12 cellular contexts compared by ENCODE assay signal in genomic region chr11:86418929-86419328, GRCh38. TPM values are rescaled to one million over a fixed set of nuclear protein-coding genes. Genes with fewer than 3 reads are reported as not detected.
DNase-seq lines count a peak whose midpoint lies in the region; ATAC-seq and TF ChIP-seq lines count a peak whose summit lies in the region.
"Had no signal": no experiment of that assay in that cellular context is flagged by ENCODE, and none has a peak within 500 bp of the region (broad histone marks: within the 10 kb centered on the region; RNA-seq: fewer than 3 reads in every experiment).

No MANE protein-coding gene starts in this region.

- H3K27ac Mint-ChIP-seq in activated CD8-positive, alpha-beta T cell treated with anti-CD3 and anti-CD28 coated beads, Interleukin-2, amount 10 ng/mL, durations not matched to agents 7 days and 5 days: no peak overlapping the region
- H3K27ac Mint-ChIP-seq in neural progenitor cell: no peak overlapping the region

- H4K20me1 ChIP-seq in neural progenitor cell (ENCODE audit: low read depth): no peaks in the 10 kb centered on the region
- H4K20me1 ChIP-seq: BLaER1 had no signal

- DNase-seq in NCI-H2196 (lab: John Stamatoyannopoulos, UW; ENCODE audit: unreplicated experiment) (peak; percentile 22), NCI-H2196 treated with DMSO at 0.1 percent for 48 hours (lab: John Stamatoyannopoulos, UW; ENCODE audit: unreplicated experiment) (no peak), neural progenitor cell (ENCODE audit: low spot score) (peak; percentile 29), MV-4-11 (lab: John Stamatoyannopoulos, UW) (no peak), AML-193 (lab: John Stamatoyannopoulos, UW) (no peak)
- no peak for DNase-seq in activated CD8-positive, alpha-beta T cell treated with anti-CD3 and anti-CD28 coated beads, Interleukin-2, amount 10 ng/mL, durations not matched to agents 7 days and 5 days
- DNase-seq: NCI-H1694 treated with DMSO at 0.1 percent for 48 hours, right cardiac atrium had no signal

- no peaks in the 10 kb centered on the region for H3K27me3 ChIP-seq in neural progenitor cell

- H3K27me3 Mint-ChIP-seq in activated CD8-positive, alpha-beta T cell treated with anti-CD3 and anti-CD28 coated beads, Interleukin-2, amount 10 ng/mL, durations not matched to agents 7 days and 5 days (ENCODE audit: low read depth): no peaks in the 10 kb centered on the region
- no peaks in the 10 kb centered on the region for H3K27me3 Mint-ChIP-seq in neural progenitor cell (ENCODE audit: insufficient read depth, low read depth)

- H3K36me3 Mint-ChIP-seq in activated CD8-positive, alpha-beta T cell treated with anti-CD3 and anti-CD28 coated beads, Interleukin-2, amount 10 ng/mL, durations not matched to agents 7 days and 5 days (ENCODE audit: low read depth): no peaks in the 10 kb centered on the region
- H3K36me3 Mint-ChIP-seq in neural progenitor cell: peaks cover 3% of the 10 kb centered on the region

- H3K9ac ChIP-seq in neural progenitor cell: no peak overlapping the region
- H3K9ac ChIP-seq: BLaER1 had no signal

- TF ChIP-seq CTCF in neural progenitor cell (IDR thresholded peaks at IDR 0.05): peak; percentile 38

- CTCF ChIA-PET in activated CD8-positive, alpha-beta T cell treated with anti-CD3 and anti-CD28 coated beads, Interleukin-2, amount 10 ng/mL, durations not matched to agents 7 days and 5 days (lab: Charles Lee): interaction anchor here (0.7 to 2.0 kb wide), 7 partner anchors 10 to 190 kb away, joined by 3 to 6 read pairs (median 3); no protein-coding TSS in a partner anchor

- H2AFZ ChIP-seq in neural progenitor cell (replicated peaks): no peak overlapping the region

- H3K4me2 ChIP-seq in neural progenitor cell: no peak overlapping the region
- H3K4me2 ChIP-seq: BLaER1 had no signal

- H3K4me1 Mint-ChIP-seq in activated CD8-positive, alpha-beta T cell treated with anti-CD3 and anti-CD28 coated beads, Interleukin-2, amount 10 ng/mL, durations not matched to agents 7 days and 5 days (ENCODE audit: low read depth): peaks cover 3% of the 10 kb centered on the region
- H3K4me1 Mint-ChIP-seq in neural progenitor cell: no peaks in the 10 kb centered on the region

- no peak overlapping the region for H3K4me3 Mint-ChIP-seq in activated CD8-positive, alpha-beta T cell treated with anti-CD3 and anti-CD28 coated beads, Interleukin-2, amount 10 ng/mL, durations not matched to agents 7 days and 5 days
- no peak overlapping the region for H3K4me3 Mint-ChIP-seq in neural progenitor cell

- H3K9me3 ChIP-seq in neural progenitor cell (ENCODE audit: low read depth): no peaks in the 10 kb centered on the region
- H3K9me3 ChIP-seq: BLaER1, thoracic aorta had no signal

- POLR2A ChIA-PET in activated CD8-positive, alpha-beta T cell treated with anti-CD3 and anti-CD28 coated beads, Interleukin-2, amount 10 ng/mL, durations not matched to agents 7 days and 5 days (lab: Charles Lee): interaction anchor here (0.7 kb wide), 1 partner anchor 105 kb away, joined by 4 read pairs; no protein-coding TSS in a partner anchor

- no peaks in the 10 kb centered on the region for H3F3A ChIP-seq in neural progenitor cell (ENCODE audit: low read depth)

- H3K4me1 ChIP-seq in neural progenitor cell: peaks cover 7% of the 10 kb centered on the region

- H3K4me3 ChIP-seq in neural progenitor cell: no peak overlapping the region
- H3K4me3 ChIP-seq: BLaER1, thoracic aorta had no signal

- no peak overlapping the region for H3K27ac ChIP-seq in neural progenitor cell
- H3K27ac ChIP-seq: BLaER1, thoracic aorta had no signal

- no peaks in the 10 kb centered on the region for H3K36me3 ChIP-seq in neural progenitor cell
- H3K36me3 ChIP-seq: BLaER1, thoracic aorta had no signal

- no peaks in the 10 kb centered on the region for H3K9me3 Mint-ChIP-seq in activated CD8-positive, alpha-beta T cell treated with anti-CD3 and anti-CD28 coated beads, Interleukin-2, amount 10 ng/mL, durations not matched to agents 7 days and 5 days (ENCODE audit: insufficient read depth)
- no peaks in the 10 kb centered on the region for H3K9me3 Mint-ChIP-seq in neural progenitor cell

- no peaks in the 10 kb centered on the region for H3K79me2 ChIP-seq in neural progenitor cell (ENCODE audit: low read depth)

- ATAC-seq in HG03139 (IDR thresholded peaks at IDR 0.05; ENCODE audit: unreplicated experiment) (peak; percentile 49), HG03025 (IDR thresholded peaks at IDR 0.05; ENCODE audit: low FRiP score, unreplicated experiment) (no peak)
- peak; percentile 30 for ATAC-seq in activated CD8-positive, alpha-beta T cell treated with anti-CD3 and anti-CD28 coated beads, Interleukin-2, amount 10 ng/mL, durations not matched to agents 7 days and 5 days
- ATAC-seq: right cardiac atrium had no signal

RNA-seq across cellular contexts. Expression of gene CCDC81, which starts 44.2 kb away (rescaled TPM):
- total RNA-seq in activated CD8-positive, alpha-beta T cell treated with anti-CD3 and anti-CD28 coated beads, Interleukin-2, amount 10 ng/mL, durations not matched to agents 7 days and 5 days: under 1 TPM; 0.42 to 0.66 TPM
- 0.77 and 1.0 TPM in 2 replicates for total RNA-seq in neural progenitor cell (ENCODE audit: low replicate concordance)

Comparison
In these comparisons a context has a peak if more than half of its experiments do, and no peak if none do; other contexts are left out.
1. DNase-seq: peak in NCI-H2196 (single experiment) and neural progenitor cell (single experiment); none in NCI-H2196 treated with DMSO at 0.1 percent for 48 hours (single experiment), activated CD8-positive, alpha-beta T cell treated with anti-CD3 and anti-CD28 coated beads, Interleukin-2, amount 10 ng/mL, durations not matched to agents 7 days and 5 days (single experiment), MV-4-11 (single experiment) and AML-193 (0 of 2).